ENCODE assay signal across 13 cellular contexts in the genomic region with DNA sequence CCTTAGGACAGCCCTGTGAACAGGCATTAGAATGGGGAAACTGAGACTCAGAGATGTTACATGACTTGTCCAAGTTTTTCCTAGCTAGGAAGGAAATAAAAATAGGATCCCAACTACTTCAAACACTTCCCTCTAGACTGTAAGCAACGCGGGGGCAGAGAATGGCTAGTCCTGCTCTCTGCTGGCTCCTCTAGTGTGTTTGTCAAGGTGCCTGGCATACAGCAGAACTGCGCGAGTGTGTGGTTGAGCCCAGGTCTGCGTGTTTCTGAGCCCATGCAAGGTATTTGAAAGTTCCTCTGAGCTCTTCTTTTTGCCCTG.
DNase-seq lines count a peak whose midpoint lies in the region; ATAC-seq, FAIRE-seq and TF ChIP-seq lines count a peak whose summit lies in the region.
"Had no signal": no experiment of that assay in that cellular context is flagged by ENCODE, and none has a peak within 500 bp of the region (broad histone marks: within the 10 kb centered on the region; RNA-seq: fewer than 3 reads in every experiment).

No MANE protein-coding gene starts in this region.

- TF ChIP-seq CTCF in HCT116 (IDR thresholded peaks at IDR 0.05 in 2 of 3, conservative IDR thresholded peaks at IDR 0.05 in 1 of 3; ENCODE audit: borderline replicate concordance in 1 of 3, insufficient read depth in 1 of 3, low read depth in 2 of 3, low read length in 2 of 3) (no peak), kidney (IDR thresholded peaks at IDR 0.05; ENCODE audit: borderline replicate concordance, extremely low read depth, insufficient read depth) (no peak), spleen (IDR thresholded peaks at IDR 0.05 in 8 of 11, conservative IDR thresholded peaks at IDR 0.05 in 3 of 11) (no peak)

- H3K9me3 ChIP-seq in HCT116 (ENCODE audit: control insufficient read depth in 1 of 2, insufficient read depth in 1 of 2, low read depth in 1 of 2, low read length in 2 of 2) (no peaks in the 10 kb centered on the region), adipocyte (ENCODE audit: control insufficient read depth, low read length) (no peaks in the 10 kb centered on the region), kidney (ENCODE audit: control insufficient read depth in 1 of 2, low read length in 2 of 2) (no peaks in the 10 kb centered on the region), spleen (no peaks in the 10 kb centered on the region)
- H3K9me3 ChIP-seq: body of pancreas had no signal

- FAIRE-seq in kidney (lab: Jason Lieb, UNC), result no peak

- H3K4me3 ChIP-seq in HCT116 (replicated peaks in 1 of 2; ENCODE audit: low read depth in 1 of 2, low read length in 2 of 2) (peak overlapping the region; percentile 9 to 49), adipocyte (ENCODE audit: low read length) (peak overlapping the region; percentile 48), kidney (ENCODE audit: low read length in 2 of 2) (no peak overlapping the region), spleen (no peak overlapping the region)
- H3K4me3 ChIP-seq: body of pancreas had no signal

- peak overlapping the region; percentile 88 for H3K4me2 ChIP-seq in HCT116 (ENCODE audit: low read length)

- no peaks in the 10 kb centered on the region for H3K36me3 ChIP-seq in HCT116 (ENCODE audit: control insufficient read depth in 1 of 2, insufficient read depth in 2 of 2, low read length in 2 of 2)
- no peaks in the 10 kb centered on the region for H3K36me3 ChIP-seq in adipocyte (ENCODE audit: control insufficient read depth, insufficient read depth, low read length, severe bottlenecking)
- H3K36me3 ChIP-seq in kidney (ENCODE audit: control insufficient read depth in 1 of 2, insufficient read depth in 2 of 2, low read length in 2 of 2), result no peaks in the 10 kb centered on the region
- H3K36me3 ChIP-seq in spleen, result no peaks in the 10 kb centered on the region

- H3K4me1 ChIP-seq in HCT116 (ENCODE audit: control insufficient read depth in 1 of 2, insufficient read depth in 2 of 2, low read length in 2 of 2) (peaks cover 39 to 63% of the 10 kb centered on the region in 2 experiments), adipocyte (ENCODE audit: control insufficient read depth, insufficient read depth, low read length) (peaks cover 58% of the 10 kb centered on the region), kidney (ENCODE audit: control insufficient read depth in 1 of 2, insufficient read depth in 1 of 2, low read depth in 1 of 2, low read length in 2 of 2) (no peaks in the 10 kb centered on the region), spleen (peaks cover 0 to 17% (median 0%) of the 10 kb centered on the region in 6 donors)
- H3K4me1 ChIP-seq: body of pancreas had no signal

- 74 to 89% (median 83%) methylated on average over 5 of the region's 5 CpGs for WGBS in spleen, 5 donors

- POLR2A ChIA-PET in HCT116 (lab: Charles Lee), result interaction anchor here (1.1 to 1.2 kb wide), 2 partner anchors 10 to 340 kb away, joined by 5 read pairs; no protein-coding TSS in a partner anchor

- peak overlapping the region; percentile 57 for H2AFZ ChIP-seq in HCT116 (ENCODE audit: low read depth, low read length, poor library complexity, severe bottlenecking)

- peak; percentile 74 for ATAC-seq in HCT116
- no peak for ATAC-seq in GM21825 (IDR thresholded peaks at IDR 0.05; ENCODE audit: unreplicated experiment)
- ATAC-seq: body of pancreas; CD8-positive, alpha-beta T cell had no signal

- intact Hi-C loops in HCT116 (cut with micrococcal nuclease) (no loop called here), kidney (cut with DNase I) (no loop called here), spleen (cut with DNase I; ENCODE audit: low total_unique reads) (no loop called here)

- TF ChIP-seq POLR2A in HCT116 (IDR thresholded peaks at IDR 0.05; ENCODE audit: borderline replicate concordance, extremely low read depth, insufficient read depth, insufficient read length) (no peak), spleen (IDR thresholded peaks at IDR 0.05) (no peak)

- DNase-seq in HCT116 (ENCODE audit: low read depth, low spot score) (no peak), adipocyte (ENCODE audit: low read depth) (no peak), kidney (peak; percentile 30), spleen (peak; percentile 34), cerebellum (ENCODE audit: low spot score) (no peak), NCI-H510A (lab: John Stamatoyannopoulos, UW) (no peak)
- DNase-seq in effector CD8-positive, alpha-beta T cell (lab: John Stamatoyannopoulos, UW), result no peak
- DNase-seq: activated CD4-positive, alpha-beta T cell treated with anti-CD3 and anti-CD28 coated beads for 1 hour; body of pancreas; GDM1; stimulated activated naive CD4-positive, alpha-beta T cell treated with Interleukin-2 at 50 U/mL for 16 hours had no signal

- no peaks in the 10 kb centered on the region for H3K9me2 ChIP-seq in HCT116 (ENCODE audit: insufficient read depth)

- no TSS peak for BruUV-seq in HCT116 (replicated peaks; lab: Mats Ljungman, UMichigan)

- peak overlapping the region; percentile 74 for H3K27ac ChIP-seq in HCT116 (ENCODE audit: low read depth, low read length)
- no peak overlapping the region for H3K27ac ChIP-seq in kidney (ENCODE audit: low read depth in 2 of 2, low read length in 2 of 2)
- H3K27ac ChIP-seq in spleen, result no peak overlapping the region
- H3K27ac ChIP-seq: body of pancreas had no signal

- RAD21 ChIA-PET in HCT116 (lab: Charles Lee; ENCODE audit: low non-redundant PET in 1 of 2, low total read pairs in 2 of 2, uncharacterized antibody in 2 of 2, unreplicated experiment in 2 of 2), result no interaction called here

- H3K79me2 ChIP-seq in HCT116 (ENCODE audit: insufficient read depth, low read length), result no peaks in the 10 kb centered on the region

- CTCF ChIA-PET in HCT116 (lab: Charles Lee), result interaction anchor here (0.7 to 0.9 kb wide), 2 partner anchors 42 to 175 kb away, joined by 3 read pairs; no protein-coding TSS in a partner anchor

- H4K20me1 ChIP-seq in HCT116 (ENCODE audit: insufficient read depth), result no peaks in the 10 kb centered on the region

- H3K27me3 ChIP-seq in HCT116 (ENCODE audit: insufficient read depth, low read length) (no peaks in the 10 kb centered on the region), adipocyte (replicated peaks; ENCODE audit: control insufficient read depth, insufficient read depth, low read length) (no peaks in the 10 kb centered on the region), spleen (replicated peaks in 1 of 7) (no peaks in the 10 kb centered on the region)
- H3K27me3 ChIP-seq: body of pancreas had no signal

- peak overlapping the region; percentile 38 for H3K9ac ChIP-seq in HCT116 (ENCODE audit: low read length)
- H3K9ac ChIP-seq in adipocyte (ENCODE audit: low read length), result peak overlapping the region; percentile 9
- no peak overlapping the region for H3K9ac ChIP-seq in kidney (ENCODE audit: low read length in 2 of 2)

- TF ChIP-seq RAD21 in HCT116 (IDR thresholded peaks at IDR 0.05; ENCODE audit: low read depth), result no peak

TF ChIP-seq in HCT116, 20 proteins besides CTCF, POLR2A, EP300 and RAD21:
- TF ChIP-seq, protein P1, sequence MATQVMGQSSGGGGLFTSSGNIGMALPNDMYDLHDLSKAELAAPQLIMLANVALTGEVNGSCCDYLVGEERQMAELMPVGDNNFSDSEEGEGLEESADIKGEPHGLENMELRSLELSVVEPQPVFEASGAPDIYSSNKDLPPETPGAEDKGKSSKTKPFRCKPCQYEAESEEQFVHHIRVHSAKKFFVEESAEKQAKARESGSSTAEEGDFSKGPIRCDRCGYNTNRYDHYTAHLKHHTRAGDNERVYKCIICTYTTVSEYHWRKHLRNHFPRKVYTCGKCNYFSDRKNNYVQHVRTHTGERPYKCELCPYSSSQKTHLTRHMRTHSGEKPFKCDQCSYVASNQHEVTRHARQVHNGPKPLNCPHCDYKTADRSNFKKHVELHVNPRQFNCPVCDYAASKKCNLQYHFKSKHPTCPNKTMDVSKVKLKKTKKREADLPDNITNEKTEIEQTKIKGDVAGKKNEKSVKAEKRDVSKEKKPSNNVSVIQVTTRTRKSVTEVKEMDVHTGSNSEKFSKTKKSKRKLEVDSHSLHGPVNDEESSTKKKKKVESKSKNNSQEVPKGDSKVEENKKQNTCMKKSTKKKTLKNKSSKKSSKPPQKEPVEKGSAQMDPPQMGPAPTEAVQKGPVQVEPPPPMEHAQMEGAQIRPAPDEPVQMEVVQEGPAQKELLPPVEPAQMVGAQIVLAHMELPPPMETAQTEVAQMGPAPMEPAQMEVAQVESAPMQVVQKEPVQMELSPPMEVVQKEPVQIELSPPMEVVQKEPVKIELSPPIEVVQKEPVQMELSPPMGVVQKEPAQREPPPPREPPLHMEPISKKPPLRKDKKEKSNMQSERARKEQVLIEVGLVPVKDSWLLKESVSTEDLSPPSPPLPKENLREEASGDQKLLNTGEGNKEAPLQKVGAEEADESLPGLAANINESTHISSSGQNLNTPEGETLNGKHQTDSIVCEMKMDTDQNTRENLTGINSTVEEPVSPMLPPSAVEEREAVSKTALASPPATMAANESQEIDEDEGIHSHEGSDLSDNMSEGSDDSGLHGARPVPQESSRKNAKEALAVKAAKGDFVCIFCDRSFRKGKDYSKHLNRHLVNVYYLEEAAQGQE (IDR thresholded peaks at IDR 0.05; ENCODE audit: low read depth), result no peak
- TF ChIP-seq EZH2 (IDR thresholded peaks at IDR 0.05), result no peak

Comparison
In these comparisons a context has a peak if more than half of its experiments do, and no peak if none do; other contexts are left out.
1. DNase-seq: peak in kidney (single experiment) and spleen (single experiment); none in HCT116 (single experiment), adipocyte (single experiment), cerebellum (single experiment), effector CD8-positive, alpha-beta T cell (single experiment) and NCI-H510A (single experiment).
2. H3K4me3 ChIP-seq: peak in HCT116 (2 of 2) and adipocyte (single experiment); none in kidney (0 of 2) and spleen (0 of 8).
3. H3K9ac ChIP-seq: peak in HCT116 (single experiment) and adipocyte (single experiment); none in kidney (0 of 2).